ENCODE assay signal across 8 cellular contexts in genomic region chr4:6782147-6782845, GRCh38. TPM values are rescaled to one million over a fixed set of nuclear protein-coding genes. Genes with fewer than 3 reads are reported as not detected.
DNase-seq lines count a peak whose midpoint lies in the region; ATAC-seq and TF ChIP-seq lines count a peak whose summit lies in the region.

Gene KIAA0232 (plus strand): TSS chr4:6782727. CDS start chr4:6824454, 41,727 bp downstream.

- no peaks in the 10 kb centered on the region for H3K27me3 ChIP-seq in layer of hippocampus (ENCODE audit: control insufficient read depth, insufficient read depth, low read length)

- POLR2A ChIA-PET in activated CD4-positive, alpha-beta T cell treated with anti-CD3 and anti-CD28 coated beads for 36 hours (lab: Charles Lee), result interaction anchor here (1.5 kb wide), 1 partner anchor 109 kb away, joined by 4 read pairs; a partner anchor contains a TSS

- TF ChIP-seq CTCF in chondrocyte (IDR thresholded peaks at IDR 0.05), result no peak

- peak; percentile 48 for TF ChIP-seq POLR2A in GM19193 (IDR thresholded peaks at IDR 0.05; ENCODE audit: extremely low read depth, insufficient read depth, insufficient read length)

- peak within 1 kb of the TSS; percentile 99 for H3K27ac ChIP-seq in layer of hippocampus (ENCODE audit: low read depth, low read length)

- peak within 1 kb of the TSS; percentile 73 for H3K27ac Mint-ChIP-seq in activated CD4-positive, alpha-beta T cell treated with anti-CD3 and anti-CD28 coated beads for 36 hours
- H3K27ac Mint-ChIP-seq in chondrocyte (ENCODE audit: unreplicated experiment), result peak within 1 kb of the TSS; percentile 85

- peaks cover 52% of the 10 kb centered on the region for H3K4me1 Mint-ChIP-seq in activated CD4-positive, alpha-beta T cell treated with anti-CD3 and anti-CD28 coated beads for 36 hours
- peaks cover 36% of the 10 kb centered on the region for H3K4me1 Mint-ChIP-seq in chondrocyte (ENCODE audit: low read depth)

- CTCF ChIA-PET in activated CD4-positive, alpha-beta T cell treated with anti-CD3 and anti-CD28 coated beads for 36 hours (lab: Charles Lee), result interaction anchor here (1.0 to 3.8 kb wide), 5 partner anchors 13 to 92 kb away, joined by 3 to 17 read pairs (median 3); no protein-coding TSS in a partner anchor

- DNase-seq in Ammon's horn (ENCODE audit: low spot score) (peak; percentile 92), NCI-H510A treated with DMSO at 0.1 percent for 48 hours (lab: John Stamatoyannopoulos, UW) (peak; percentile 52), chondrocyte (ENCODE audit: low spot score) (peak; percentile 97)
- peak; percentile 93 for DNase-seq in activated CD4-positive, alpha-beta T cell treated with anti-CD3 and anti-CD28 coated beads for 36 hours
- DNase-seq in stimulated activated CD4-positive, alpha-beta T cell treated with anti-CD3 and anti-CD28 coated beads, Interleukin-1b, Interleukin-23, amount 100 ng/mL, for 24 hours (ENCODE audit: low read depth in 4 of 4, low spot score in 1 of 4), result peak; percentile 54 to 86 (median 78)

- H3K36me3 Mint-ChIP-seq in activated CD4-positive, alpha-beta T cell treated with anti-CD3 and anti-CD28 coated beads for 36 hours (ENCODE audit: low read depth), result peaks cover 3% of the 10 kb centered on the region
- H3K36me3 Mint-ChIP-seq in chondrocyte (ENCODE audit: low read depth), result no peaks in the 10 kb centered on the region

- ATAC-seq in HG03439 (IDR thresholded peaks at IDR 0.05; ENCODE audit: unreplicated experiment), result peak; percentile 70
- peak; percentile 76 for ATAC-seq in activated CD4-positive, alpha-beta T cell treated with anti-CD3 and anti-CD28 coated beads for 36 hours

- intact Hi-C loops in activated CD4-positive, alpha-beta T cell treated with anti-CD3 and anti-CD28 coated beads for 36 hours (cut with DNase I, micrococcal nuclease), result loop anchor here (1.0 to 5.0 kb wide), 16 partner anchors 62 to 1660 kb away; partner anchors contain the start of genes BLOC1S4 (in 2 of the 2), ACOX3 (in 1 of the 2), GRPEL1 (in 1 of the 2) and MAN2B2 (in 1 of the 2)

- H3K27me3 Mint-ChIP-seq in activated CD4-positive, alpha-beta T cell treated with anti-CD3 and anti-CD28 coated beads for 36 hours, result no peaks in the 10 kb centered on the region
- H3K27me3 Mint-ChIP-seq in chondrocyte (ENCODE audit: low read depth), result no peaks in the 10 kb centered on the region

- peak within 1 kb of the TSS; percentile 84 for H3K4me3 Mint-ChIP-seq in activated CD4-positive, alpha-beta T cell treated with anti-CD3 and anti-CD28 coated beads for 36 hours
- peak within 1 kb of the TSS; percentile 79 for H3K4me3 Mint-ChIP-seq in chondrocyte (ENCODE audit: unreplicated experiment)

- H3K9me3 Mint-ChIP-seq in activated CD4-positive, alpha-beta T cell treated with anti-CD3 and anti-CD28 coated beads for 36 hours (ENCODE audit: low read depth), result no peaks in the 10 kb centered on the region
- no peaks in the 10 kb centered on the region for H3K9me3 Mint-ChIP-seq in chondrocyte (ENCODE audit: low read depth)

RNA-seq across cellular contexts. Expression of gene KIAA0232, which starts in this region (rescaled TPM):
- total RNA-seq in activated CD4-positive, alpha-beta T cell treated with anti-CD3 and anti-CD28 coated beads for 36 hours, result 10 to 100 TPM in 1 of 2 experiments, 1 to 10 TPM in 1; 9.4 to 13.1 TPM
- total RNA-seq in chondrocyte, result 24.7 to 27.4 TPM (median 26.2 TPM) in 3 replicates

Comparison
In these comparisons a context has a peak if more than half of its experiments do, and no peak if none do; other contexts are left out.
1. Peak in every context shown above with its lines: DNase-seq, ATAC-seq and H3K27ac ChIP-seq.